Comparison of ENCODE assay signal across 8 cellular contexts in the genomic region with DNA sequence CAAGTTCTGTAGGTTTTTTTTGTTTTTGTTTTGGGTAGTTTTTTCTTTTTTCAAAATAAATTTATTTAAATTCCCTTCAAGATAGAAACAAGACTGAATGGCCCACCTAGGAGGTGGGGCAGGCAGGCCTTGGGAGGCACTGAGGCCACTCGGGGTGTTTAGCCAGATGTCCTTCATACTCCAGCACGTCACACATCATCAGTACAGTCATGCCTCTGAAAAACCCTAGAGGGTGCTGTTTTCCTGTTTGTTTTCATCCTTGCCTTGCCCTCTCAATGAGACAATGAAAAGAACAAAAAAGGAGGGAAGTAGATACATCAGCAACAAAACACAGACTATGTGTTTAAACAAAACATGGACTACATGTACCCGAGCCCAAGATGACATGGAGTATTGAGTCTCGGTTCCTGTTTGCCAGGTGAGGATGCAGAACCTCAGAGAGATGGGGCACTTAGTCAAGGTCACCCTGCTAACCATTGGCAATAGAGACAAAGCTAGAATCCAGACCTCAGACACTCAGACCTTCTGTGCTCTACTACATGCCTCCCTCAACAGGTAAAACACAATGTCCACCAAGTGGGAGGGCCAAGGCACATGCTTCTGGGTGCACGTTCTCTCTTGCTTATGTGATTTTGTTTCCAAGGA. TPM values are rescaled to one million over a fixed set of nuclear protein-coding genes. Genes with fewer than 3 reads are reported as not detected.
DNase-seq lines count a peak whose midpoint lies in the region; ATAC-seq, FAIRE-seq and TF ChIP-seq lines count a peak whose summit lies in the region.

No MANE protein-coding gene starts in this region.

- peak; percentile 43 for DNase-seq in CD1c-positive myeloid dendritic cell (ENCODE audit: extremely low spot score)
- peak; percentile 9 for DNase-seq in NCI-H446 treated with DMSO at 0.1 percent for 48 hours (lab: John Stamatoyannopoulos, UW)
- DNase-seq in GM12878 (ENCODE audit: low read depth, low spot score) = no peak
- peak; percentile 10 for DNase-seq in kidney epithelial cell (ENCODE audit: low read depth)
- DNase-seq in type B pancreatic cell (ENCODE audit: extremely low spot score, unreplicated experiment) = no peak
- no peak for DNase-seq in activated CD4-positive, CD25-positive, alpha-beta regulatory T cell (lab: John Stamatoyannopoulos, UW)

- H3K4me3 ChIP-seq in GM12878 (no peak overlapping the region), kidney epithelial cell (ENCODE audit: low read depth, low read length) (no peak overlapping the region)

- H3K27ac ChIP-seq in GM12878 (ENCODE audit: control insufficient read depth, insufficient read depth) = no peak overlapping the region

- H3K9me3 Mint-ChIP-seq in type B pancreatic cell = no peaks in the 10 kb centered on the region

- no peaks in the 10 kb centered on the region for H3K36me3 ChIP-seq in GM12878 (ENCODE audit: control insufficient read depth in 2 of 2, insufficient read depth in 2 of 2, low read length in 1 of 2)
- H3K36me3 ChIP-seq in kidney epithelial cell (ENCODE audit: control insufficient read depth, insufficient read depth, low read length) = no peaks in the 10 kb centered on the region

- no peak for TF ChIP-seq EP300 in GM12878 (IDR thresholded peaks at IDR 0.05; ENCODE audit: borderline replicate concordance in 1 of 2, control insufficient read depth in 1 of 2, low read depth in 2 of 2, low read length in 2 of 2)

- FAIRE-seq in GM12878 (lab: Jason Lieb, UNC) = peak; percentile 18

- H3K27ac Mint-ChIP-seq in type B pancreatic cell = peak overlapping the region; percentile 15

- H3K4me2 ChIP-seq in GM12878 (ENCODE audit: control insufficient read depth, insufficient read depth) = no peak overlapping the region

- TF ChIP-seq CTCF in GM12878 (IDR thresholded peaks at IDR 0.05 in 2 of 3, conservative IDR thresholded peaks at IDR 0.05 in 1 of 3; ENCODE audit: control insufficient read depth in 2 of 3, extremely low read depth in 1 of 3, insufficient read depth in 1 of 3, low read depth in 3 of 3, low read length in 3 of 3) (peak; percentile 43 to 53 (median 49); a peak in 5 of 6 replicates), kidney epithelial cell (IDR thresholded peaks at IDR 0.05; ENCODE audit: insufficient read depth, low read length, poor library complexity, severe bottlenecking) (peak; percentile 49), type B pancreatic cell (conservative IDR thresholded peaks at IDR 0.05) (peak; percentile 70)

- H3K4me3 Mint-ChIP-seq in type B pancreatic cell = no peak overlapping the region

- intact Hi-C loops in GM12878 (cut with micrococcal nuclease; ENCODE audit: unreplicated experiment) = no loop called here

- 31% methylated on average over 5 of the region's 5 CpGs for WGBS in GM12878 (ENCODE audit: insufficient coverage, insufficient replicate concordance, low lambda C conversion rate, missing lambda C conversion rate)

- no peak overlapping the region for H3K9ac ChIP-seq in GM12878 (ENCODE audit: control insufficient read depth, insufficient read depth, low read length)

- RAD21 ChIA-PET in GM12878 (lab: Charles Lee; ENCODE audit: unreplicated experiment) = no interaction called here

- H3K9me3 ChIP-seq in GM12878 (replicated peaks; ENCODE audit: control insufficient read depth, insufficient read depth, low read length) = no peaks in the 10 kb centered on the region

- H3K36me3 Mint-ChIP-seq in type B pancreatic cell = no peaks in the 10 kb centered on the region

- H3K79me2 ChIP-seq in GM12878 (ENCODE audit: control insufficient read depth, insufficient read depth, low read length) = no peaks in the 10 kb centered on the region

- H2AFZ ChIP-seq in GM12878 (ENCODE audit: control insufficient read depth, low read depth, low read length) = no peak overlapping the region

- H3K27me3 Mint-ChIP-seq in type B pancreatic cell = no peaks in the 10 kb centered on the region

- H3K4me1 ChIP-seq in GM12878 (ENCODE audit: control insufficient read depth, insufficient read depth, low read length) = no peaks in the 10 kb centered on the region

- peaks cover 13% of the 10 kb centered on the region for H3K4me1 Mint-ChIP-seq in type B pancreatic cell (ENCODE audit: unreplicated experiment)

- no peak for TF ChIP-seq POLR2A in GM12878 (IDR thresholded peaks at IDR 0.05; ENCODE audit: low read depth, low read length)

- POLR2A ChIA-PET in GM12878 (lab: Charles Lee) = no interaction called here

- peak; percentile 46; the same call in 1 of the 2 replicates for TF ChIP-seq RAD21 in GM12878 (IDR thresholded peaks at IDR 0.05; ENCODE audit: insufficient read depth, low read depth, low read length)

- no peaks in the 10 kb centered on the region; a peak in 1 of 4 replicates for H3K27me3 ChIP-seq in GM12878 (replicated peaks in 1 of 2; ENCODE audit: control insufficient read depth in 2 of 2, insufficient read depth in 2 of 2, low read length in 1 of 2)
- H3K27me3 ChIP-seq in kidney epithelial cell (ENCODE audit: control insufficient read depth, insufficient read depth, low read length) = no peaks in the 10 kb centered on the region

- CTCF ChIA-PET in GM12878 (lab: Yijun Ruan, JAX) = interaction anchor here (1.3 kb wide), 1 partner anchor 48 kb away, joined by 3 read pairs; no protein-coding TSS in a partner anchor

- in situ Hi-C loops in GM12878 (cut with MboI) = no loop called here

- H4K20me1 ChIP-seq in GM12878 (ENCODE audit: control insufficient read depth, insufficient read depth) = no peaks in the 10 kb centered on the region

- ATAC-seq in GM18498 (IDR thresholded peaks at IDR 0.05; ENCODE audit: unreplicated experiment) (peak; percentile 90), HG02973 (IDR thresholded peaks at IDR 0.05; ENCODE audit: unreplicated experiment) (peak; percentile 90), GM12878 (peak; percentile 87)

- SMC1A ChIA-PET in GM12878 (lab: Charles Lee; ENCODE audit: uncharacterized antibody, unreplicated experiment) = no interaction called here

- no TSS peak for BruUV-seq in GM12878 (replicated peaks; lab: Mats Ljungman, UMichigan)

TF ChIP-seq in GM12878, 131 proteins besides CTCF, POLR2A, EP300 and RAD21:
- TF ChIP-seq SP1 (IDR thresholded peaks at IDR 0.05; ENCODE audit: low read depth, low read length) (no peak), SMC3 (IDR thresholded peaks at IDR 0.05; ENCODE audit: borderline replicate concordance, low read length) (peak; percentile 7; the same call in 1 of the 2 replicates)

RNA-seq across cellular contexts. Expression of gene CLIC5, which starts 26.8 kb away (rescaled TPM):
- total RNA-seq in GM12878 (2013; cell fraction: nucleolus; rRNA removed) = 0.17 and 0.40 TPM in 2 replicates
- total RNA-seq in GM12878 (2014; rRNA removed) (not detected in 2 replicates), GM12878 (2014; rRNA removed; fragmentation: Illumina TruSeq; extraction: Trizol) (not detected in 2 replicates), GM12878 (2021) (not detected in 2 replicates), kidney epithelial cell (3.2 and 3.5 TPM in 2 replicates), type B pancreatic cell (ENCODE audit: low replicate concordance) (31.3 and 75.8 TPM in 2 replicates)
- polyA plus RNA-seq in GM12878 (2011; ENCODE audit: low read depth) = not detected
- polyA plus RNA-seq in GM12878 (2011; rRNA removed) (0.04 and 0.08 TPM in 2 replicates), GM12878 (2014; fragmentation: Illumina TruSeq; extraction: Trizol) (0.01 TPM in 1 of 2 replicates, not detected in the other), GM12878 (2014; fragmentation: Nextera tagmentation; extraction: Ambion mirVana) (under 1 TPM in 1 of 2 experiments, not detected in 1; 0.02 TPM), GM12878 (2014; rRNA removed) (0.01 TPM in 1 of 2 replicates, not detected in the other), GM12878 (2016; fragmentation: Nextera tagmentation; extraction: Ambion mirVana) (not detected)
- not detected in 2 replicates for polyA plus RNA-seq in GM12878 (2011; cell fraction: cytosol; rRNA removed)
- 0.01 and 0.13 TPM in 2 replicates for polyA plus RNA-seq in GM12878 (2011; cell fraction: nucleus; rRNA removed)
- 0.11 TPM in 2 replicates for polyA plus RNA-seq in GM12878 (2012)
- not detected in 2 replicates for polyA minus RNA-seq in GM12878 (2011; rRNA and poly(A)+ RNA removed)
- polyA minus RNA-seq in GM12878 (2011; cell fraction: cytosol; rRNA and poly(A)+ RNA removed) = not detected in 2 replicates
- not detected in 2 replicates for polyA minus RNA-seq in GM12878 (2011; cell fraction: nucleus; rRNA and poly(A)+ RNA removed)

Comparison
In these comparisons a context has a peak if more than half of its experiments do, and no peak if none do; other contexts are left out.
1. DNase-seq: peak in CD1c-positive myeloid dendritic cell (single experiment), NCI-H446 treated with DMSO at 0.1 percent for 48 hours (single experiment) and kidney epithelial cell (single experiment); none in GM12878 (single experiment), type B pancreatic cell (single experiment) and activated CD4-positive, CD25-positive, alpha-beta regulatory T cell (0 of 4).
2. Peak in every context shown above with its lines, with median percentiles within 50 percentile points of each other: ATAC-seq and CTCF ChIP-seq.